ENCODE assay signal across 8 cellular contexts in the genomic region with DNA sequence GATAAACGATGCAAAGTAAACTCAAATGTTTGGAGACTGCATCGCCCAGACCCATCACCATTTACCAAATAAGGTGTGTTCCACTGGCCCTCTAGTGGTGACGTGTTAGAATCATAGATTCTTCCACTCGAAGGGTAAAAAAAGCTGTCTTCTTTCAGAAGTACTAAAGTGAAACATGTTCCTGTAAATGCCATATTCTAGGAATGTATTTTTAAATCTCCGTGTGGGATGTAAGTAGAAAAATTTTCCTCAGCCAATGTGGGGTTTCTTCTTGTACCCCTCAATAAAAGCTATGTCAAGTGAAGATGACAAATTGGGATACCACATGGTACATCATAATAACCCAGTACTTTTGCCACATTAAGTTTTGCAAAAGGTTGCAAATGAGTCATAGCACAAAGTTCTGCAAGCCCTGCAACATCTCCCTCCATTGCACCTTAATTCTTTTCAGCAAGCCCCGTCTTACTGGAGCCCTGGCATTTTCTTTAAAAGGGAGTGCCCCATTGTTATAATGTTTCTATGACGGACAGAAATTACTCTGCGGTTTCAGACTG.
DNase-seq lines count a peak whose midpoint lies in the region; ATAC-seq and TF ChIP-seq lines count a peak whose summit lies in the region.

No MANE protein-coding gene starts in this region.

- peaks cover 10% of the 10 kb centered on the region for H3K4me1 Mint-ChIP-seq in neural crest cell

- no peaks in the 10 kb centered on the region for H3K27me3 Mint-ChIP-seq in neural crest cell (ENCODE audit: low read depth)

- no peaks in the 10 kb centered on the region for H3K9me3 Mint-ChIP-seq in neural crest cell

- peak; percentile 78 for TF ChIP-seq CTCF in epithelial cell of esophagus (IDR thresholded peaks at IDR 0.05; ENCODE audit: insufficient read depth, low read depth, low read length, missing control alignments)
- TF ChIP-seq CTCF in neural crest cell (conservative IDR thresholded peaks at IDR 0.05) = peak; percentile 84

- ATAC-seq in GM19455 (IDR thresholded peaks at IDR 0.05; ENCODE audit: unreplicated experiment) (peak; percentile 91), HG03558 (IDR thresholded peaks at IDR 0.05; ENCODE audit: extremely low read depth, unreplicated experiment) (peak; percentile 46), HG03108 (IDR thresholded peaks at IDR 0.05; ENCODE audit: unreplicated experiment) (no peak)

- no peaks in the 10 kb centered on the region for H3K36me3 Mint-ChIP-seq in neural crest cell (ENCODE audit: low read depth)

- DNase-seq in NCI-H524 (lab: John Stamatoyannopoulos, UW) = peak; percentile 5 to 65
- no peak for DNase-seq in NCI-H524 treated with DMSO at 0.1 percent for 48 hours (lab: John Stamatoyannopoulos, UW)
- DNase-seq in OCI-M1 (lab: John Stamatoyannopoulos, UW) = peak; percentile 61
- DNase-seq in epithelial cell of esophagus (ENCODE audit: low read depth) = peak; percentile 56
- DNase-seq in neural crest cell (ENCODE audit: low read depth, low spot score) = no peak

- H3K27ac Mint-ChIP-seq in neural crest cell (ENCODE audit: unreplicated experiment) = no peak overlapping the region

- no peak overlapping the region for H3K4me3 ChIP-seq in epithelial cell of esophagus (ENCODE audit: low read length)

- H3K4me3 Mint-ChIP-seq in neural crest cell = no peak overlapping the region

Comparison
In these comparisons a context has a peak if more than half of its experiments do, and no peak if none do; other contexts are left out.
1. DNase-seq: peak in NCI-H524 (2 of 2), OCI-M1 (single experiment) and epithelial cell of esophagus (single experiment); none in NCI-H524 treated with DMSO at 0.1 percent for 48 hours (single experiment) and neural crest cell (single experiment).